ENCODE assay signal across 21 cellular contexts in genomic region chr6:25253371-25253770, GRCh38. TPM values are rescaled to one million over a fixed set of nuclear protein-coding genes. Genes with fewer than 3 reads are reported as not detected.
A peak's percentile ranks its signal among the peaks of the same experiment; 100 is the strongest.
DNase-seq lines count a peak whose midpoint lies in the region; ATAC-seq and TF ChIP-seq lines count a peak whose summit lies in the region.
"Had no signal": no experiment of that assay in that cellular context is flagged by ENCODE, and none has a peak within 500 bp of the region (broad histone marks: within the 10 kb centered on the region; RNA-seq: fewer than 3 reads in every experiment).

No MANE protein-coding gene starts in this region.

- DNase-seq in DMS153 (lab: John Stamatoyannopoulos, UW), result peak; percentile 46
- peak; percentile 45 for DNase-seq in LoVo (ENCODE audit: low spot score)
- DNase-seq in NCI-H2171 treated with DMSO at 0.1 percent for 48 hours (lab: John Stamatoyannopoulos, UW), result peak; percentile 70
- DNase-seq in RWPE2 (ENCODE audit: low spot score), result no peak
- no peak for DNase-seq in activated CD4-positive, alpha-beta T cell treated with anti-CD3 and anti-CD28 coated beads, Interleukin-2, amount 50 U/mL, for 1 hour
- no peak for DNase-seq in Right ventricle myocardium inferior (ENCODE audit: missing footprints)
- DNase-seq in BE2C, result no peak
- no peak for DNase-seq in HT-29 (ENCODE audit: low spot score)
- DNase-seq: activated CD4-positive, CD25-positive, alpha-beta regulatory T cell treated with anti-CD3 and anti-CD28 coated beads, Interleukin-2, amount 50 U/mL, for 72 hours; activated CD8-positive, alpha-beta T cell treated with anti-CD3 and anti-CD28 coated beads for 36 hours; activated naive CD8-positive, alpha-beta T cell treated with anti-CD3 and anti-CD28 coated beads for 36 hours; C1 segment of cervical spinal cord; H7; IMR-90; kidney; lower lobe of right lung; NCI-H2107; stimulated activated naive CD8-positive, alpha-beta T cell treated with anti-CD3 and anti-CD28 coated beads, Interleukin-15, Interleukin-2, amounts not matched to agents 100 U/mL and 50 U/mL, for 24 hours; T-helper 1 cell had no signal

- TF ChIP-seq CTCF in RWPE2 (IDR thresholded peaks at IDR 0.05; ENCODE audit: poor library complexity, severe bottlenecking) (no peak), BE2C (IDR thresholded peaks at IDR 0.05; ENCODE audit: low read depth, low read length) (no peak)

- intact Hi-C loops in Right ventricle myocardium inferior (cut with DNase I), result no loop called here

- H3K36me3 ChIP-seq in RWPE2 (ENCODE audit: low read depth), result no peaks in the 10 kb centered on the region
- H3K36me3 ChIP-seq in BE2C, result no peaks in the 10 kb centered on the region
- H3K36me3 ChIP-seq: lower lobe of right lung, thoracic aorta had no signal

- no peaks in the 10 kb centered on the region for H3K27me3 ChIP-seq in RWPE2 (ENCODE audit: insufficient read depth, poor library complexity, severe bottlenecking)
- no peaks in the 10 kb centered on the region for H3K27me3 ChIP-seq in BE2C

- H3K4me3 ChIP-seq in RWPE2 (ENCODE audit: severe bottlenecking) (no peak overlapping the region), BE2C (ENCODE audit: low read depth, low read length) (no peak overlapping the region)
- H3K4me3 ChIP-seq: lower lobe of right lung, thoracic aorta had no signal

- no peak overlapping the region for H3K27ac ChIP-seq in RWPE2 (ENCODE audit: poor library complexity, severe bottlenecking)
- H3K27ac ChIP-seq: lower lobe of right lung, thoracic aorta had no signal

- H3K9me3 ChIP-seq in RWPE2 (ENCODE audit: severe bottlenecking) (no peaks in the 10 kb centered on the region), BE2C (no peaks in the 10 kb centered on the region)
- H3K9me3 ChIP-seq: lower lobe of right lung, thoracic aorta had no signal

- H3K4me1 ChIP-seq in RWPE2 (ENCODE audit: insufficient read depth, poor library complexity, severe bottlenecking) (peaks cover 14% of the 10 kb centered on the region), BE2C (peaks cover 19% of the 10 kb centered on the region)
- H3K4me1 ChIP-seq: lower lobe of right lung had no signal

- ATAC-seq in RWPE2 (ENCODE audit: low read depth), result peak; percentile 66
- no peak for ATAC-seq in Right ventricle myocardium inferior
- ATAC-seq: activated CD8-positive, alpha-beta T cell treated with anti-CD3 and anti-CD28 coated beads for 36 hours; lower lobe of right lung; sciatic nerve; stimulated activated naive CD8-positive, alpha-beta T cell treated with anti-CD3 and anti-CD28 coated beads, Interleukin-15, Interleukin-2, amounts not matched to agents 100 U/mL and 50 U/mL, for 24 hours had no signal

RNA-seq across cellular contexts. Expression of gene CARMIL1, which starts 25.8 kb away (rescaled TPM):
- 5.4 TPM for total RNA-seq in Right ventricle myocardium inferior
- 6.3 TPM for polyA plus RNA-seq in BE2C (2012; ENCODE audit: insufficient read depth, insufficient read length, low read depth)
- 16.8 and 17.6 TPM in 2 replicates for total RNA-seq in HT-29 (2014; rRNA removed; shearing (Covaris generic))

Comparison
In these comparisons a context has a peak if more than half of its experiments do, and no peak if none do; other contexts are left out.
1. DNase-seq: peak in DMS153 (single experiment), LoVo (single experiment) and NCI-H2171 treated with DMSO at 0.1 percent for 48 hours (single experiment); none in RWPE2 (single experiment), activated CD4-positive, alpha-beta T cell treated with anti-CD3 and anti-CD28 coated beads, Interleukin-2, amount 50 U/mL, for 1 hour (single experiment), Right ventricle myocardium inferior (single experiment), BE2C (single experiment) and HT-29 (single experiment).